In genomic region chr2:36729067-36729466, GRCh38 we compare ENCODE assay signal across 27 cellular contexts. TPM values are rescaled to one million over a fixed set of nuclear protein-coding genes. Genes with fewer than 3 reads are reported as not detected.
"Had no signal": no experiment of that assay in that cellular context is flagged by ENCODE, and none has a peak within 500 bp of the region (broad histone marks: within the 10 kb centered on the region; RNA-seq: fewer than 3 reads in every experiment).

No MANE protein-coding gene starts in this region.

- H3K9me3 Mint-ChIP-seq: activated T-cell treated with anti-CD3 and anti-CD28 coated beads, Interleukin-2, amount 50 U/mL, for 24 hours; activated T-helper 17 cell treated with anti-CD3 and anti-CD28 coated beads, Interleukin-2, amount 50 U/mL, for 72 hours; central memory CD8-positive, alpha-beta T cell; effector memory CD8-positive, alpha-beta T cell; memory B cell; nephron had no signal

- H3K27ac Mint-ChIP-seq: activated CD4-positive, alpha-beta T cell treated with anti-CD3 and anti-CD28 coated beads for 36 hours; activated naive CD8-positive, alpha-beta T cell; activated T-cell treated with anti-CD3 and anti-CD28 coated beads, Interleukin-2, amount 50 U/mL, for 24 hours; activated T-helper 17 cell treated with anti-CD3 and anti-CD28 coated beads, Interleukin-2, amount 50 U/mL, for 72 hours; effector memory CD8-positive, alpha-beta T cell; memory B cell; nephron; stimulated activated naive CD8-positive, alpha-beta T cell treated with anti-CD3 and anti-CD28 coated beads, Interleukin-15, amount 100 ng/mL, for 72 hours had no signal

- H3K4me3 ChIP-seq: breast epithelium, dorsolateral prefrontal cortex, gastrocnemius medialis, pancreas, psoas muscle, right atrium auricular region, tibial artery had no signal

- H3K4me3 Mint-ChIP-seq: activated CD4-positive, alpha-beta T cell treated with anti-CD3 and anti-CD28 coated beads for 36 hours; activated naive CD8-positive, alpha-beta T cell; activated T-cell treated with anti-CD3 and anti-CD28 coated beads, Interleukin-2, amount 50 U/mL, for 24 hours; activated T-helper 17 cell treated with anti-CD3 and anti-CD28 coated beads, Interleukin-2, amount 50 U/mL, for 72 hours; central memory CD8-positive, alpha-beta T cell; effector memory CD8-positive, alpha-beta T cell; memory B cell; nephron; stimulated activated naive CD8-positive, alpha-beta T cell treated with anti-CD3 and anti-CD28 coated beads, Interleukin-15, amount 100 ng/mL, for 72 hours had no signal

- H3K4me1 Mint-ChIP-seq: activated CD4-positive, alpha-beta T cell treated with anti-CD3 and anti-CD28 coated beads for 36 hours; activated T-helper 17 cell treated with anti-CD3 and anti-CD28 coated beads, Interleukin-2, amount 50 U/mL, for 72 hours; central memory CD8-positive, alpha-beta T cell; memory B cell; stimulated activated naive CD8-positive, alpha-beta T cell treated with anti-CD3 and anti-CD28 coated beads, Interleukin-15, amount 100 ng/mL, for 72 hours had no signal

- H3K36me3 ChIP-seq: breast epithelium, gastrocnemius medialis, neutrophil, pancreas, right atrium auricular region, tibial artery had no signal

- H3K4me1 ChIP-seq: breast epithelium, gastrocnemius medialis, pancreas, psoas muscle, right atrium auricular region had no signal

- DNase-seq: activated CD4-positive, alpha-beta T cell treated with anti-CD3 and anti-CD28 coated beads for 36 hours; activated CD4-positive, alpha-beta T cell treated with anti-CD3 and anti-CD28 coated beads, Interleukin-2, amount 50 U/mL, for 4 hours; activated CD8-positive, alpha-beta memory T cell treated with anti-CD3 and anti-CD28 coated beads for 24 hours; activated CD8-positive, alpha-beta memory T cell treated with anti-CD3 and anti-CD28 coated beads, Interleukin-2, amount 50 U/mL, for 4 hours; activated naive CD4-positive, alpha-beta T cell; activated T-cell treated with anti-CD3 and anti-CD28 coated beads, Interleukin-2, amount 50 U/mL, for 24 hours; dorsolateral prefrontal cortex; effector memory CD8-positive, alpha-beta T cell; gastrocnemius medialis; head of caudate nucleus; hypothalamus; left cardiac atrium; pancreas; psoas muscle; stimulated activated CD4-positive, alpha-beta T cell treated with anti-CD3 and anti-CD28 coated beads, Interleukin-4, amount 100 ng/mL, for 24 hours; stimulated activated naive CD8-positive, alpha-beta T cell treated with anti-CD3 and anti-CD28 coated beads, Interleukin-15, amount 100 ng/mL, for 72 hours; tibial artery had no signal

- H3K9me3 ChIP-seq: breast epithelium, gastrocnemius medialis, neutrophil, pancreas, psoas muscle, right atrium auricular region had no signal

- H3K27me3 Mint-ChIP-seq: stimulated activated naive CD8-positive, alpha-beta T cell treated with anti-CD3 and anti-CD28 coated beads, Interleukin-15, amount 100 ng/mL, for 72 hours had no signal

- H3K27ac ChIP-seq: breast epithelium, dorsolateral prefrontal cortex, gastrocnemius medialis, neutrophil, pancreas, psoas muscle, right atrium auricular region, tibial artery had no signal

- H3K27me3 ChIP-seq: breast epithelium, dorsolateral prefrontal cortex, gastrocnemius medialis, neutrophil, pancreas, right atrium auricular region had no signal

- H3K36me3 Mint-ChIP-seq: activated naive CD8-positive, alpha-beta T cell; memory B cell had no signal

RNA-seq across cellular contexts. Expression of gene VIT, which starts 32.6 kb away (rescaled TPM):
- total RNA-seq: activated CD4-positive, alpha-beta T cell treated with anti-CD3 and anti-CD28 coated beads for 36 hours; activated T-helper 17 cell treated with anti-CD3 and anti-CD28 coated beads, Interleukin-2, amount 50 U/mL, for 72 hours; mononuclear cell; myocyte had no signal
